Comparison of ENCODE assay signal across 23 cellular contexts in the genomic region with DNA sequence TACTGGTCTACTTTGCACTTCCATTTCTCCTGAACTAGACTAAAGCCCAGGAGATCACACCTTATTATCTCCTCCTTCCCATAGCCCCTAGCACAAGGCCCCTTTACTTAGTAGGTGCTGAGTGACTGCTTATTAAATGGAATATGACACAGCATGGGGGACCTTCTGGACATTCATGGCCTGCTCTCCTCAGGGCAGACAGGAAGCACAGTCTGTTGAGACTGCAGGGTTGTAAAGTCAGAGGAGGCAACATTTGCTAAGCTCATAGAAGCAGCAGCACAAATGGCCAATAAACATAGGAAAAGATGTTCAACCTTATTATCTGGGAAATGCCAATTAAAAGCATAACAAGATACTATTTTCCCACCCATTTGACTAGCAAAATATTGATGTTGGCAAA.
DNase-seq lines count a peak whose midpoint lies in the region; ATAC-seq lines count a peak whose summit lies in the region.
"Had no signal": no experiment of that assay in that cellular context is flagged by ENCODE, and none has a peak within 500 bp of the region (broad histone marks: within the 10 kb centered on the region; RNA-seq: fewer than 3 reads in every experiment).

No MANE protein-coding gene starts in this region.

- CTCF ChIA-PET in CD8-positive, alpha-beta memory T cell (lab: Charles Lee) = interaction anchor here (5.8 kb wide), 1 partner anchor 11 kb away, joined by 29 read pairs; no protein-coding TSS in a partner anchor
- CTCF ChIA-PET in activated CD8-positive, alpha-beta T cell treated with anti-CD3 and anti-CD28 coated beads, Interleukin-2, amount 10 ng/mL, durations not matched to agents 7 days and 5 days (lab: Charles Lee) = interaction anchor here (1.5 to 3.9 kb wide), 2 partner anchors 10 to 11 kb away, joined by 4 to 15 read pairs; no protein-coding TSS in a partner anchor

- ATAC-seq in activated CD8-positive, alpha-beta T cell treated with anti-CD3 and anti-CD28 coated beads, Interleukin-2, amount 10 ng/mL, durations not matched to agents 7 days and 5 days = no peak
- no peak for ATAC-seq in HG02623 (IDR thresholded peaks at IDR 0.05; ENCODE audit: unreplicated experiment)
- ATAC-seq: gastroesophageal sphincter had no signal

- H3K9me3 ChIP-seq in CD8-positive, alpha-beta memory T cell (ENCODE audit: low read length) = no peaks in the 10 kb centered on the region
- H3K9me3 ChIP-seq: gastroesophageal sphincter, SJCRH30 had no signal

- POLR2A ChIA-PET in CD8-positive, alpha-beta memory T cell (lab: Charles Lee) = interaction anchor here (1.0 kb wide), 1 partner anchor 10 kb away, joined by 4 read pairs; no protein-coding TSS in a partner anchor
- POLR2A ChIA-PET in activated CD8-positive, alpha-beta T cell treated with anti-CD3 and anti-CD28 coated beads, Interleukin-2, amount 10 ng/mL, durations not matched to agents 7 days and 5 days (lab: Charles Lee) = interaction anchor here (2.1 kb wide), 1 partner anchor 11 kb away, joined by 8 read pairs; no protein-coding TSS in a partner anchor

- H3K4me3 Mint-ChIP-seq in CD8-positive, alpha-beta memory T cell = peak overlapping the region in 5 of 7 donors; percentile 6 to 63 (median 48)
- H3K4me3 Mint-ChIP-seq in activated CD8-positive, alpha-beta T cell treated with anti-CD3 and anti-CD28 coated beads, Interleukin-2, amount 10 ng/mL, durations not matched to agents 7 days and 5 days = no peak overlapping the region
- peak overlapping the region in 3 of 5 donors; percentile 10 to 49 (median 48) for H3K4me3 Mint-ChIP-seq in immature natural killer cell
- H3K4me3 Mint-ChIP-seq: activated naive CD4-positive, alpha-beta T cell treated with anti-CD3 and anti-CD28 coated beads for 36 hours; HFFc6; type B pancreatic cell had no signal

- peaks cover 32 to 62% (median 50%) of the 10 kb centered on the region in 3 donors for H3K4me1 Mint-ChIP-seq in CD8-positive, alpha-beta memory T cell
- peaks cover 15% of the 10 kb centered on the region for H3K4me1 Mint-ChIP-seq in activated CD8-positive, alpha-beta T cell treated with anti-CD3 and anti-CD28 coated beads, Interleukin-2, amount 10 ng/mL, durations not matched to agents 7 days and 5 days (ENCODE audit: low read depth)
- peaks cover 17 to 25% of the 10 kb centered on the region in 2 donors for H3K4me1 Mint-ChIP-seq in immature natural killer cell

- H3K27ac Mint-ChIP-seq in CD8-positive, alpha-beta memory T cell = peak overlapping the region in 7 of 8 donors; percentile 26 to 83 (median 79)
- peak overlapping the region; percentile 61 for H3K27ac Mint-ChIP-seq in activated CD8-positive, alpha-beta T cell treated with anti-CD3 and anti-CD28 coated beads, Interleukin-2, amount 10 ng/mL, durations not matched to agents 7 days and 5 days
- H3K27ac Mint-ChIP-seq in immature natural killer cell = peak overlapping the region; percentile 41 to 91 (median 80)
- H3K27ac Mint-ChIP-seq: HFFc6, type B pancreatic cell had no signal

- H3K27me3 Mint-ChIP-seq in CD8-positive, alpha-beta memory T cell = no peaks in the 10 kb centered on the region
- H3K27me3 Mint-ChIP-seq in activated CD8-positive, alpha-beta T cell treated with anti-CD3 and anti-CD28 coated beads, Interleukin-2, amount 10 ng/mL, durations not matched to agents 7 days and 5 days (ENCODE audit: low read depth) = no peaks in the 10 kb centered on the region
- H3K27me3 Mint-ChIP-seq in immature natural killer cell (ENCODE audit: low read depth in 3 of 3) = no peaks in the 10 kb centered on the region
- H3K27me3 Mint-ChIP-seq: type B pancreatic cell had no signal

- H3K9me3 Mint-ChIP-seq in CD8-positive, alpha-beta memory T cell = no peaks in the 10 kb centered on the region
- no peaks in the 10 kb centered on the region for H3K9me3 Mint-ChIP-seq in activated CD8-positive, alpha-beta T cell treated with anti-CD3 and anti-CD28 coated beads, Interleukin-2, amount 10 ng/mL, durations not matched to agents 7 days and 5 days (ENCODE audit: insufficient read depth)
- H3K9me3 Mint-ChIP-seq in immature natural killer cell = no peaks in the 10 kb centered on the region
- H3K9me3 Mint-ChIP-seq: activated naive CD4-positive, alpha-beta T cell treated with anti-CD3 and anti-CD28 coated beads for 36 hours; HFFc6; type B pancreatic cell had no signal

- H3K27ac ChIP-seq in CD8-positive, alpha-beta memory T cell (ENCODE audit: low read depth, low read length) = no peak overlapping the region
- H3K27ac ChIP-seq: gastroesophageal sphincter, SJCRH30 had no signal

- H3K27me3 ChIP-seq in CD8-positive, alpha-beta memory T cell (ENCODE audit: insufficient read depth, low read length, poor library complexity, severe bottlenecking) = no peaks in the 10 kb centered on the region
- H3K27me3 ChIP-seq: gastroesophageal sphincter, SJCRH30 had no signal

- DNase-seq in NCI-H446 treated with DMSO at 0.1 percent for 48 hours (lab: John Stamatoyannopoulos, UW) (peak; percentile 21), NCI-H446 (lab: John Stamatoyannopoulos, UW) (no peak), immature natural killer cell (no peak), hypothalamus (lab: John Stamatoyannopoulos, UW) (no peak)
- DNase-seq in CD8-positive, alpha-beta memory T cell = no peak
- DNase-seq in activated CD8-positive, alpha-beta T cell treated with anti-CD3 and anti-CD28 coated beads, Interleukin-2, amount 10 ng/mL, durations not matched to agents 7 days and 5 days = no peak
- DNase-seq in stimulated activated CD4-positive, alpha-beta T cell treated with anti-CD3 and anti-CD28 coated beads, Interleukin-2, amount 100 ng/mL, for 24 hours = no peak
- DNase-seq: 8988T; activated naive CD4-positive, alpha-beta T cell treated with anti-CD3 and anti-CD28 coated beads for 36 hours; AML-193; COR-L47; HFFc6; Karpas-422; kidney glomerular epithelial cell; NCI-H1930; stimulated activated CD4-positive, alpha-beta T cell treated with anti-CD3 and anti-CD28 coated beads, Interleukin-2, amount 100 ng/mL, for 48 hours; stimulated activated naive CD8-positive, alpha-beta T cell treated with anti-CD3 and anti-CD28 coated beads, Interleukin-15, Interleukin-2, amounts not matched to agents 100 U/mL and 50 U/mL, for 24 hours had no signal

- H3K4me3 ChIP-seq in CD8-positive, alpha-beta memory T cell (ENCODE audit: low read length) = no peak overlapping the region
- H3K4me3 ChIP-seq: gastroesophageal sphincter, lung, SJCRH30, smooth muscle cell had no signal

- peaks cover 12% of the 10 kb centered on the region for H3K36me3 ChIP-seq in CD8-positive, alpha-beta memory T cell (ENCODE audit: insufficient read depth, low read length)

- H3K4me1 ChIP-seq in CD8-positive, alpha-beta memory T cell (ENCODE audit: insufficient read depth, low read length) = peaks cover 25% of the 10 kb centered on the region
- H3K4me1 ChIP-seq: SJCRH30 had no signal

- peaks cover 9 to 50% (median 15%) of the 10 kb centered on the region in 3 donors for H3K36me3 Mint-ChIP-seq in CD8-positive, alpha-beta memory T cell
- peaks cover 61% of the 10 kb centered on the region for H3K36me3 Mint-ChIP-seq in activated CD8-positive, alpha-beta T cell treated with anti-CD3 and anti-CD28 coated beads, Interleukin-2, amount 10 ng/mL, durations not matched to agents 7 days and 5 days (ENCODE audit: low read depth)
- peaks cover 4 to 23% (median 15%) of the 10 kb centered on the region in 3 donors for H3K36me3 Mint-ChIP-seq in immature natural killer cell
